In the genomic region with DNA sequence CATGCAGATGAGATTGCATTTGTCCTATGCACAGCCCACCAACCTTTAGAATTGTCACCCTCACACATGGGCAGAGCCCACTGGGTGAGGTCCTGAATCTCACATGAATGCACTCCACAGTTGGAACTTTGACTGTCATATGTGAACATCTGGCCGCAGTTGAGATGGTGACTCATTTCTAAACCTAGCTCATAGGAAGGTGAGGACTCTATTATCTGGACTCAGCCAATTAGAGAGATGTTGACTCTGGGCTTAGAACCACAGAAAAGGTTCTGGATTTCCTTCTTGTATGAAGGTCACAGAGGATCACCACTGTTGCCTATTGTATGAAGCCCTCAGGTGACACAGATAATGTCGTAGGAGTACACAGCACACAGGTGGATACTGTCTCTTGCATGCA, we compare ENCODE assay signal across 26 cellular contexts.
"Had no signal": no experiment of that assay in that cellular context is flagged by ENCODE, and none has a peak within 500 bp of the region (broad histone marks: within the 10 kb centered on the region; RNA-seq: fewer than 3 reads in every experiment).

No MANE protein-coding gene starts in this region.

- H3K4me3 Mint-ChIP-seq: activated naive CD4-positive, alpha-beta T cell treated with anti-CD3 and anti-CD28 coated beads, Interleukin-2, amount 10 ng/mL, durations not matched to agents 7 days and 5 days; IgD-negative memory B cell; T-helper 1 cell treated with Interleukin-12 subunit alpha and Interleukin-12 subunit beta and Interleukin-4 antibody, amounts not matched to agents 30 μg/mL and 1 μg/mL, for 36 hours; WTC11 had no signal

- H3K4me2 ChIP-seq: SK-N-SH had no signal

- FAIRE-seq: bronchial epithelial cell had no signal

- H3K4me1 Mint-ChIP-seq: activated naive CD4-positive, alpha-beta T cell treated with anti-CD3 and anti-CD28 coated beads, Interleukin-2, amount 10 ng/mL, durations not matched to agents 7 days and 5 days; IgD-negative memory B cell; WTC11 had no signal

- H3K4me3 ChIP-seq: ascending aorta, body of pancreas, SJCRH30 had no signal

- H3K27me3 Mint-ChIP-seq: activated naive CD4-positive, alpha-beta T cell treated with anti-CD3 and anti-CD28 coated beads, Interleukin-2, amount 10 ng/mL, durations not matched to agents 7 days and 5 days; IgD-negative memory B cell had no signal

- H3K9me3 ChIP-seq: ascending aorta, body of pancreas, SJCRH30, SK-N-SH had no signal

- H3K27ac ChIP-seq: ascending aorta, body of pancreas, RWPE1, SJCRH30 had no signal

- H3K27me3 ChIP-seq: ascending aorta, body of pancreas, SJCRH30 had no signal

- DNase-seq: activated CD4-positive, alpha-beta T cell treated with anti-CD3 and anti-CD28 coated beads, Interleukin-2, amount 50 U/mL, for 1 hour; activated gamma-delta T cell treated with Interleukin-2 at 50 U/mL for 16 hours; activated naive CD4-positive, alpha-beta T cell treated with anti-CD3 and anti-CD28 coated beads, Interleukin-2, amount 10 ng/mL, durations not matched to agents 7 days and 5 days; activated T-cell treated with anti-CD3 and anti-CD28 coated beads for 4 hours; activated T-cell treated with anti-CD3 and anti-CD28 coated beads, Interleukin-2, amount 50 U/mL, for 48 hours; amniotic stem cell; body of pancreas; central memory CD4-positive, alpha-beta T cell; KG1; NCI-H1092; NCI-H1417; NCI-H1930; NCI-H2171; NCI-H2227 treated with DMSO at 0.1 percent for 48 hours; NCI-H526; NCI-H774; Right ventricle myocardium superior; SJCRH30; SK-N-SH had no signal

- H3K4me1 ChIP-seq: ascending aorta, SJCRH30 had no signal

- H3K9ac ChIP-seq: SK-N-SH had no signal

- H3K9me3 Mint-ChIP-seq: WTC11 had no signal

- ATAC-seq: body of pancreas, WTC11 had no signal

- H3K27ac Mint-ChIP-seq: activated naive CD4-positive, alpha-beta T cell treated with anti-CD3 and anti-CD28 coated beads, Interleukin-2, amount 10 ng/mL, durations not matched to agents 7 days and 5 days; activated T-helper 2 cell treated with anti-CD3 and anti-CD28 coated beads, Interferon-gamma antibody, Interleukin-2, Interleukin-4, amounts not matched to agents 10 μg/mL and 5 μg/mL and 100 μg/mL, durations not matched to agents 14 hours and 24 hours and 36 hours; IgD-negative memory B cell; T-helper 1 cell treated with Interleukin-12 subunit alpha and Interleukin-12 subunit beta and Interleukin-4 antibody, amounts not matched to agents 30 μg/mL and 1 μg/mL, for 36 hours; WTC11 had no signal
